ENCODE assay signal across 8 cellular contexts in genomic region chr1:234499119-234500039, GRCh38. TPM values are rescaled to one million over a fixed set of nuclear protein-coding genes. Genes with fewer than 3 reads are reported as not detected.
DNase-seq lines count a peak whose midpoint lies in the region; ATAC-seq and TF ChIP-seq lines count a peak whose summit lies in the region.

No MANE protein-coding gene starts in this region.

- no peaks in the 10 kb centered on the region for H3K36me3 Mint-ChIP-seq in natural killer cell
- H3K36me3 Mint-ChIP-seq in stimulated activated effector memory CD8-positive, alpha-beta T cell treated with anti-CD3 and anti-CD28 coated beads, Interleukin-12 subunit alpha, Interleukin-12 subunit beta, amount 100 ng/mL, for 72 hours: peaks cover 8% of the 10 kb centered on the region

- no peaks in the 10 kb centered on the region for H3K27me3 ChIP-seq in Panc1 (ENCODE audit: control insufficient read depth, insufficient read depth, low read length)
- H3K27me3 ChIP-seq in esophagus squamous epithelium: no peaks in the 10 kb centered on the region

- WGBS in esophagus squamous epithelium, 2 donors: 6 to 8% methylated on average over 23 to 24 of the region's 29 CpGs

- H3K36me3 ChIP-seq in Panc1 (ENCODE audit: control insufficient read depth, insufficient read depth, low read length): no peaks in the 10 kb centered on the region
- no peaks in the 10 kb centered on the region for H3K36me3 ChIP-seq in esophagus squamous epithelium

- peak; percentile 68 to 72 for DNase-seq in AML-193 (lab: John Stamatoyannopoulos, UW)
- DNase-seq in KG1 (lab: John Stamatoyannopoulos, UW): peak; percentile 78
- peak; percentile 82 for DNase-seq in Panc1 (ENCODE audit: low read depth, low spot score)
- DNase-seq in activated T-helper 1 cell treated with Interleukin-2 at 50 U/mL for 16 hours (ENCODE audit: low read depth): peak; percentile 64
- peak; percentile 45 for DNase-seq in esophagus squamous epithelium (lab: John Stamatoyannopoulos, UW)
- peak; percentile 75 for DNase-seq in natural killer cell
- peak; percentile 81 to 91 for DNase-seq in stimulated activated effector memory CD8-positive, alpha-beta T cell treated with anti-CD3 and anti-CD28 coated beads, Interleukin-12 subunit alpha, Interleukin-12 subunit beta, amount 100 ng/mL, for 72 hours (ENCODE audit: low spot score in 2 of 2)

- H3K27ac Mint-ChIP-seq in natural killer cell: no peak overlapping the region
- peak overlapping the region; percentile 52 for H3K27ac Mint-ChIP-seq in stimulated activated effector memory CD8-positive, alpha-beta T cell treated with anti-CD3 and anti-CD28 coated beads, Interleukin-12 subunit alpha, Interleukin-12 subunit beta, amount 100 ng/mL, for 72 hours

- no peak for TF ChIP-seq POLR2A in esophagus squamous epithelium (IDR thresholded peaks at IDR 0.05)

- peaks cover 6 to 9% of the 10 kb centered on the region in 2 donors for H3K4me1 Mint-ChIP-seq in natural killer cell
- peaks cover 65% of the 10 kb centered on the region for H3K4me1 Mint-ChIP-seq in stimulated activated effector memory CD8-positive, alpha-beta T cell treated with anti-CD3 and anti-CD28 coated beads, Interleukin-12 subunit alpha, Interleukin-12 subunit beta, amount 100 ng/mL, for 72 hours

- CTCF ChIA-PET in Panc1 (lab: Charles Lee): interaction anchor here (0.5 to 1.7 kb wide), 10 partner anchors 16 to 589 kb away, joined by 3 to 11 read pairs (median 3); no protein-coding TSS in a partner anchor

- H3K9me3 ChIP-seq in Panc1 (ENCODE audit: control insufficient read depth, insufficient read depth, low read depth, low read length): no peaks in the 10 kb centered on the region
- no peaks in the 10 kb centered on the region for H3K9me3 ChIP-seq in esophagus squamous epithelium

- intact Hi-C loops in Panc1 (cut with micrococcal nuclease; ENCODE audit: unreplicated experiment): loop anchor here (2.0 to 10.0 kb wide), 5 partner anchors 101 to 593 kb away; no protein-coding TSS in a partner anchor
- intact Hi-C loops in esophagus squamous epithelium (cut with DNase I): loop anchor here (5.0 kb wide), 2 partner anchors 98 to 593 kb away; no protein-coding TSS in a partner anchor
- intact Hi-C loops in natural killer cell (cut with micrococcal nuclease): loop anchor here (1.0 to 2.0 kb wide), 2 partner anchors 99 to 584 kb away; no protein-coding TSS in a partner anchor

- no TSS peak for BruUV-seq in Panc1 (replicated peaks; lab: Mats Ljungman, UMichigan)

- peaks cover 2 to 19% of the 10 kb centered on the region in 2 donors for H3K27me3 Mint-ChIP-seq in natural killer cell (ENCODE audit: low read depth in 2 of 2)

- H3K4me3 Mint-ChIP-seq in natural killer cell: no peak overlapping the region
- H3K4me3 Mint-ChIP-seq in stimulated activated effector memory CD8-positive, alpha-beta T cell treated with anti-CD3 and anti-CD28 coated beads, Interleukin-12 subunit alpha, Interleukin-12 subunit beta, amount 100 ng/mL, for 72 hours: peak overlapping the region; percentile 24

- H3K4me1 ChIP-seq in Panc1 (ENCODE audit: control insufficient read depth, insufficient read depth, low read length): peaks cover 41% of the 10 kb centered on the region
- peaks cover 13 to 46% (median 29%) of the 10 kb centered on the region in 3 donors for H3K4me1 ChIP-seq in esophagus squamous epithelium

- in situ Hi-C loops in Panc1 (cut with HindIII; ENCODE audit: low pct_unique_long_range_greater_than_20kb, low sequenced_read_pairs): no loop called here

- no peaks in the 10 kb centered on the region for H3K9me3 Mint-ChIP-seq in natural killer cell
- H3K9me3 Mint-ChIP-seq in stimulated activated effector memory CD8-positive, alpha-beta T cell treated with anti-CD3 and anti-CD28 coated beads, Interleukin-12 subunit alpha, Interleukin-12 subunit beta, amount 100 ng/mL, for 72 hours: peaks cover 4% of the 10 kb centered on the region

- POLR2A ChIA-PET in Panc1 (lab: Charles Lee): interaction anchor here (0.5 to 1.3 kb wide), 6 partner anchors 30 to 463 kb away, joined by 3 to 7 read pairs (median 4); no protein-coding TSS in a partner anchor

- H3K4me3 ChIP-seq in Panc1 (ENCODE audit: low read depth in 2 of 2, low read length in 2 of 2): peak overlapping the region; percentile 6 to 35; a peak in 3 of 4 replicates
- H3K4me3 ChIP-seq in esophagus squamous epithelium: peak overlapping the region in 3 of 4 donors; percentile 24 to 51 (median 27)

- peak; percentile 42 for ATAC-seq in GM19351 (IDR thresholded peaks at IDR 0.05; ENCODE audit: unreplicated experiment)
- peak; percentile 97 for ATAC-seq in Panc1
- ATAC-seq in natural killer cell: peak; percentile 92 to 99 (median 99)
- ATAC-seq in stimulated activated effector memory CD8-positive, alpha-beta T cell treated with anti-CD3 and anti-CD28 coated beads, Interleukin-12 subunit alpha, Interleukin-12 subunit beta, amount 100 ng/mL, for 72 hours: peak; percentile 65

- TF ChIP-seq CTCF in Panc1 (IDR thresholded peaks at IDR 0.05) (peak; percentile 97), esophagus squamous epithelium (IDR thresholded peaks at IDR 0.05) (peak; percentile 87 to 98 (median 96)), natural killer cell (IDR thresholded peaks at IDR 0.05) (peak; percentile 87)

- peak overlapping the region; percentile 98 for H3K27ac ChIP-seq in Panc1 (ENCODE audit: low read length)
- H3K27ac ChIP-seq in esophagus squamous epithelium: peak overlapping the region; percentile 87 to 94 (median 88)

RNA-seq across cellular contexts. Expression of gene TARBP1, which starts 20.4 kb away (rescaled TPM):
- total RNA-seq in Panc1 (2021; ENCODE audit: unreplicated experiment) (45.0 TPM), esophagus squamous epithelium (10 to 100 TPM; 13.2 to 39.2 (median 27.6) TPM), natural killer cell (10 to 100 TPM; 29.0 to 37.5 (median 32.2) TPM)
- polyA plus RNA-seq in Panc1 (2012; ENCODE audit: insufficient read length): 28.9 TPM

Comparison
In these comparisons a context has a peak if more than half of its experiments do, and no peak if none do; other contexts are left out.
1. Peak in every context shown above with its lines: DNase-seq, ATAC-seq, H3K4me3 ChIP-seq and H3K27ac ChIP-seq.
2. ATAC-seq: peak in every context shown above with its lines; median percentile 99 in natural killer cell; 97 in Panc1; 65 in stimulated activated effector memory CD8-positive, alpha-beta T cell treated with anti-CD3 and anti-CD28 coated beads, Interleukin-12 subunit alpha, Interleukin-12 subunit beta, amount 100 ng/mL, for 72 hours; 42 in GM19351.